Comparison of ENCODE assay signal across 8 cellular contexts in genomic region chr1:155063550-155064108, GRCh38. TPM values are rescaled to one million over a fixed set of nuclear protein-coding genes. Genes with fewer than 3 reads are reported as not detected.
DNase-seq lines count a peak whose midpoint lies in the region; ATAC-seq and TF ChIP-seq lines count a peak whose summit lies in the region.

EFNA4 (plus strand) TSS chr1:155063740; CDS start chr1:155063824, 84 bp downstream.

- H3K36me3 ChIP-seq in H7 (replicated peaks; ENCODE audit: control insufficient read depth, insufficient read depth, low read length) (peaks cover 3% of the 10 kb centered on the region), right atrium auricular region (peaks cover 21% of the 10 kb centered on the region), rectal smooth muscle tissue (ENCODE audit: control insufficient read depth, insufficient read depth, low read length) (peaks cover 6% of the 10 kb centered on the region)

- H3K4me3 Mint-ChIP-seq in T-helper 17 cell = peak within 1 kb of the TSS; percentile 98

- peaks cover 0 to 33% of the 10 kb centered on the region in 2 donors for H3K4me1 ChIP-seq in right atrium auricular region
- H3K4me1 ChIP-seq in rectal smooth muscle tissue (ENCODE audit: control insufficient read depth, insufficient read depth, low read length) = peaks cover 9% of the 10 kb centered on the region

- H3K27me3 Mint-ChIP-seq in T-helper 17 cell = no peaks in the 10 kb centered on the region

- H3K27me3 ChIP-seq in H7 (ENCODE audit: control insufficient read depth, insufficient read depth, low read length) = peaks cover 9% of the 10 kb centered on the region
- no peaks in the 10 kb centered on the region for H3K27me3 ChIP-seq in right atrium auricular region
- H3K27me3 ChIP-seq in rectal smooth muscle tissue (ENCODE audit: control insufficient read depth, insufficient read depth, low read length) = no peaks in the 10 kb centered on the region

- H3K4me3 ChIP-seq in GM08714 (ENCODE audit: low read length) = peak within 1 kb of the TSS; percentile 79
- peak within 1 kb of the TSS; percentile 90 for H3K4me3 ChIP-seq in H7 (ENCODE audit: insufficient read depth, low read depth, low read length)
- H3K4me3 ChIP-seq in right atrium auricular region = peak within 1 kb of the TSS; percentile 75 to 83
- H3K4me3 ChIP-seq in rectal smooth muscle tissue (ENCODE audit: low read length) = peak within 1 kb of the TSS; percentile 93

- H3K9me3 ChIP-seq in T-helper 17 cell (ENCODE audit: control insufficient read depth, low read length, poor library complexity, severe bottlenecking) (no peaks in the 10 kb centered on the region), right atrium auricular region (no peaks in the 10 kb centered on the region)

- H3K36me3 Mint-ChIP-seq in T-helper 17 cell (ENCODE audit: low read depth) = peaks cover 7% of the 10 kb centered on the region

- ATAC-seq in T-helper 17 cell (peak; percentile 88), HG03097 (IDR thresholded peaks at IDR 0.05; ENCODE audit: low FRiP score, unreplicated experiment) (no peak)

- no peak for TF ChIP-seq CTCF in right atrium auricular region (IDR thresholded peaks at IDR 0.05)

- H3K27ac Mint-ChIP-seq in T-helper 17 cell = peak within 1 kb of the TSS; percentile 81

- peaks cover 27% of the 10 kb centered on the region for H3K4me1 Mint-ChIP-seq in T-helper 17 cell

- H3K9ac ChIP-seq in rectal smooth muscle tissue (ENCODE audit: low read length) = peak within 1 kb of the TSS; percentile 66

- H3K27ac ChIP-seq in right atrium auricular region = peak within 1 kb of the TSS; percentile 79 to 88
- H3K27ac ChIP-seq in rectal smooth muscle tissue (ENCODE audit: low read depth, low read length) = peak within 1 kb of the TSS; percentile 67

- DNase-seq in H7 = peak; percentile 98
- DNase-seq in MV-4-11 (lab: John Stamatoyannopoulos, UW) = peak; percentile 80
- peak; percentile 66 to 75 (median 72) for DNase-seq in T-helper 17 cell
- peak in 36 of 56 donors; percentile 10 to 71 (median 43) for DNase-seq in amygdala (lab: John Stamatoyannopoulos, UW)
- DNase-seq in right atrium auricular region (ENCODE audit: low spot score) = peak; percentile 88

RNA-seq across cellular contexts. Expression of gene EFNA4, which starts in this region (rescaled TPM):
- 59.5 and 59.6 TPM in 2 replicates for total RNA-seq in H7 (2014; rRNA removed; shearing (Covaris generic))
- 1 to 10 TPM; 2.6 to 4.9 TPM for total RNA-seq in T-helper 17 cell
- total RNA-seq in right atrium auricular region = 1 to 10 TPM; 2.2 to 3.5 TPM

Comparison
In these comparisons a context has a peak if more than half of its experiments do, and no peak if none do; other contexts are left out.
1. RNA of gene EFNA4 (total RNA-seq): 59.5 to 59.6 TPM in H7; 2.6 to 4.9 TPM in T-helper 17 cell and 2.2 to 3.5 TPM in right atrium auricular region; every median in the first group is over 10 times any median in the second.
2. DNase-seq: peak in every context shown above with its lines; median percentile 98 in H7; 88 in right atrium auricular region; 80 in MV-4-11; 72 in T-helper 17 cell; 43 in amygdala.
3. Peak in every context shown above with its lines, with median percentiles within 50 percentile points of each other: H3K4me3 ChIP-seq.